Comparison of ENCODE assay signal across 28 cellular contexts in genomic region chr6:69665437-69665836, GRCh38.
DNase-seq lines count a peak whose midpoint lies in the region; ATAC-seq, FAIRE-seq and TF ChIP-seq lines count a peak whose summit lies in the region.
"Had no signal": no experiment of that assay in that cellular context is flagged by ENCODE, and none has a peak within 500 bp of the region (broad histone marks: within the 10 kb centered on the region; RNA-seq: fewer than 3 reads in every experiment).

No MANE protein-coding gene starts in this region.

- H3K27ac ChIP-seq in GM12878 (ENCODE audit: control insufficient read depth, insufficient read depth) = no peak overlapping the region
- no peak overlapping the region for H3K27ac ChIP-seq in mammary epithelial cell (ENCODE audit: insufficient read depth, low read depth, low read length)
- H3K27ac ChIP-seq: BLaER1 had no signal

- H2AFZ ChIP-seq in GM12878 (ENCODE audit: control insufficient read depth, low read depth, low read length) = no peak overlapping the region
- H2AFZ ChIP-seq in mammary epithelial cell (ENCODE audit: low read depth, low read length) = no peak overlapping the region

- 59% methylated on average over 3 of the region's 3 CpGs for WGBS in GM12878 (ENCODE audit: insufficient coverage, insufficient replicate concordance, low lambda C conversion rate, missing lambda C conversion rate)
- 69% methylated on average over 3 of the region's 3 CpGs for WGBS in mammary epithelial cell (ENCODE audit: low coverage, missing lambda C conversion rate)

- SMC1A ChIA-PET in GM12878 (lab: Charles Lee; ENCODE audit: uncharacterized antibody, unreplicated experiment) = interaction anchor here (1.0 kb wide), 1 partner anchor 10 kb away, joined by 3 read pairs; no protein-coding TSS in a partner anchor

- dilution Hi-C loops in mammary epithelial cell (cut with HindIII; ENCODE audit: low sequenced_read_pairs) = no loop called here

- no peak for TF ChIP-seq CTCF in GM12878 (IDR thresholded peaks at IDR 0.05 in 2 of 3, conservative IDR thresholded peaks at IDR 0.05 in 1 of 3; ENCODE audit: control insufficient read depth in 2 of 3, extremely low read depth in 1 of 3, insufficient read depth in 1 of 3, low read depth in 3 of 3, low read length in 3 of 3)
- no peak for TF ChIP-seq CTCF in mammary epithelial cell (conservative IDR thresholded peaks at IDR 0.05 in 1 of 2, IDR thresholded peaks at IDR 0.05 in 1 of 2; ENCODE audit: extremely low read depth in 1 of 2, insufficient read depth in 1 of 2, low read depth in 1 of 2, low read length in 2 of 2)

- no peak overlapping the region for H3K4me3 Mint-ChIP-seq in activated naive CD8-positive, alpha-beta T cell treated with anti-CD3 and anti-CD28 coated beads, Interleukin-2, amount 50 U/mL, for 24 hours
- no peak overlapping the region for H3K4me3 Mint-ChIP-seq in activated naive CD8-positive, alpha-beta T cell treated with anti-CD3 and anti-CD28 coated beads for 36 hours
- H3K4me3 Mint-ChIP-seq: CD14-positive monocyte; CD4-positive, alpha-beta memory T cell; CD4-positive, CD25-positive, alpha-beta regulatory T cell; CD8-positive, alpha-beta memory T cell had no signal

- H3K9ac ChIP-seq in GM12878 (ENCODE audit: control insufficient read depth, insufficient read depth, low read length) (no peak overlapping the region), mammary epithelial cell (ENCODE audit: insufficient read depth, low read length) (no peak overlapping the region)
- H3K9ac ChIP-seq: BLaER1 had no signal

- TF ChIP-seq RAD21 in GM12878 (IDR thresholded peaks at IDR 0.05; ENCODE audit: insufficient read depth, low read depth, low read length) = no peak

- FAIRE-seq in GM12878 (lab: Jason Lieb, UNC) = no peak
- FAIRE-seq: A204.1, GM12891, GM19239 had no signal

- DNase-seq in activated naive CD8-positive, alpha-beta T cell treated with anti-CD3 and anti-CD28 coated beads, Interleukin-2, amount 50 U/mL, for 24 hours = no peak
- no peak for DNase-seq in activated naive CD8-positive, alpha-beta T cell treated with anti-CD3 and anti-CD28 coated beads for 36 hours
- DNase-seq in GM12878 (ENCODE audit: low read depth, low spot score) = no peak
- no peak for DNase-seq in mammary epithelial cell
- no peak for DNase-seq in NCI-H1436 (lab: John Stamatoyannopoulos, UW)
- no peak for DNase-seq in activated naive CD4-positive, alpha-beta T cell treated with anti-CD3 and anti-CD28 coated beads, Interleukin-2, amount 50 U/mL, for 16 hours
- DNase-seq: 8988T; ACHN; BE2C; C1 segment of cervical spinal cord; CD4-positive, alpha-beta memory T cell; CD4-positive, CD25-positive, alpha-beta regulatory T cell; CD8-positive, alpha-beta memory T cell; COR-L47; DMS 273 treated with DMSO at 0.1 percent for 48 hours; DMS153; DMS53; DMS79; DND-41; EL; GDM1 had no signal

- RAD21 ChIA-PET in GM12878 (lab: Charles Lee; ENCODE audit: unreplicated experiment) = no interaction called here

- no TSS peak for BruUV-seq in GM12878 (replicated peaks; lab: Mats Ljungman, UMichigan)
- no TSS peak for BruUV-seq in mammary epithelial cell (replicated peaks; lab: Mats Ljungman, UMichigan)

- peak; percentile 24 for ATAC-seq in activated naive CD8-positive, alpha-beta T cell treated with anti-CD3 and anti-CD28 coated beads, Interleukin-2, amount 50 U/mL, for 24 hours
- ATAC-seq in GM18502 (IDR thresholded peaks at IDR 0.05; ENCODE audit: poor library complexity, unreplicated experiment) (peak; percentile 30), GM18868 (IDR thresholded peaks at IDR 0.05; ENCODE audit: unreplicated experiment) (peak; percentile 48), GM12878 (peak; percentile 14; the same call in 1 of the 3 replicates)

- H3K4me3 ChIP-seq in GM12878 (no peak overlapping the region), mammary epithelial cell (replicated peaks in 1 of 3; ENCODE audit: insufficient read depth in 1 of 3, low read depth in 2 of 3, low read length in 3 of 3) (no peak overlapping the region)
- H3K4me3 ChIP-seq: BLaER1 had no signal

- H3K27me3 ChIP-seq in GM12878 (replicated peaks in 1 of 2; ENCODE audit: control insufficient read depth in 2 of 2, insufficient read depth in 2 of 2, low read length in 1 of 2) (no peaks in the 10 kb centered on the region), mammary epithelial cell (ENCODE audit: insufficient read depth, low read length) (no peaks in the 10 kb centered on the region)
- H3K27me3 ChIP-seq: BE2C, BLaER1 had no signal

- no peak for TF ChIP-seq POLR2A in GM12878 (IDR thresholded peaks at IDR 0.05; ENCODE audit: low read depth, low read length)

- H3K4me1 ChIP-seq in GM12878 (ENCODE audit: control insufficient read depth, insufficient read depth, low read length) = no peaks in the 10 kb centered on the region
- H3K4me1 ChIP-seq in mammary epithelial cell (ENCODE audit: insufficient read depth, low read length) = no peaks in the 10 kb centered on the region

- H3K27me3 Mint-ChIP-seq in activated naive CD8-positive, alpha-beta T cell treated with anti-CD3 and anti-CD28 coated beads, Interleukin-2, amount 50 U/mL, for 24 hours = peaks cover 15% of the 10 kb centered on the region
- H3K27me3 Mint-ChIP-seq in activated naive CD8-positive, alpha-beta T cell treated with anti-CD3 and anti-CD28 coated beads for 36 hours = peaks cover 18% of the 10 kb centered on the region
- H3K27me3 Mint-ChIP-seq: CD4-positive, CD25-positive, alpha-beta regulatory T cell had no signal

- H4K20me1 ChIP-seq in GM12878 (ENCODE audit: control insufficient read depth, insufficient read depth) (no peaks in the 10 kb centered on the region), mammary epithelial cell (ENCODE audit: insufficient read depth, low read length) (no peaks in the 10 kb centered on the region)
- H4K20me1 ChIP-seq: BLaER1 had no signal

- H3K36me3 ChIP-seq in GM12878 (ENCODE audit: control insufficient read depth in 2 of 2, insufficient read depth in 2 of 2, low read length in 1 of 2) (no peaks in the 10 kb centered on the region), mammary epithelial cell (ENCODE audit: insufficient read depth, low read length) (no peaks in the 10 kb centered on the region)
- H3K36me3 ChIP-seq: BE2C, BLaER1 had no signal

- H3K79me2 ChIP-seq in GM12878 (ENCODE audit: control insufficient read depth, insufficient read depth, low read length) (no peaks in the 10 kb centered on the region), mammary epithelial cell (ENCODE audit: insufficient read depth, low read length) (no peaks in the 10 kb centered on the region)

- no peaks in the 10 kb centered on the region for H3K36me3 Mint-ChIP-seq in activated naive CD8-positive, alpha-beta T cell treated with anti-CD3 and anti-CD28 coated beads, Interleukin-2, amount 50 U/mL, for 24 hours (ENCODE audit: low read depth)
- H3K36me3 Mint-ChIP-seq in activated naive CD8-positive, alpha-beta T cell treated with anti-CD3 and anti-CD28 coated beads for 36 hours = peaks cover 5% of the 10 kb centered on the region
- H3K36me3 Mint-ChIP-seq: CD4-positive, CD25-positive, alpha-beta regulatory T cell had no signal

- H3K9me3 Mint-ChIP-seq in activated naive CD8-positive, alpha-beta T cell treated with anti-CD3 and anti-CD28 coated beads, Interleukin-2, amount 50 U/mL, for 24 hours = no peaks in the 10 kb centered on the region
- H3K9me3 Mint-ChIP-seq in activated naive CD8-positive, alpha-beta T cell treated with anti-CD3 and anti-CD28 coated beads for 36 hours = no peaks in the 10 kb centered on the region
- H3K9me3 Mint-ChIP-seq: CD4-positive, CD25-positive, alpha-beta regulatory T cell; CD8-positive, alpha-beta memory T cell had no signal

- H3K27ac Mint-ChIP-seq in activated naive CD8-positive, alpha-beta T cell treated with anti-CD3 and anti-CD28 coated beads, Interleukin-2, amount 50 U/mL, for 24 hours = no peak overlapping the region
- H3K27ac Mint-ChIP-seq in activated naive CD8-positive, alpha-beta T cell treated with anti-CD3 and anti-CD28 coated beads for 36 hours = no peak overlapping the region
- H3K27ac Mint-ChIP-seq: CD14-positive monocyte; CD4-positive, alpha-beta memory T cell; CD4-positive, CD25-positive, alpha-beta regulatory T cell; CD8-positive, alpha-beta memory T cell had no signal

- CTCF ChIA-PET in GM12878 (lab: Yijun Ruan, JAX) (no interaction called here), mammary epithelial cell (lab: Charles Lee; ENCODE audit: low non-redundant PET) (no interaction called here)

- H3K9me3 ChIP-seq in GM12878 (replicated peaks; ENCODE audit: control insufficient read depth, insufficient read depth, low read length) (no peaks in the 10 kb centered on the region), mammary epithelial cell (replicated peaks; ENCODE audit: insufficient read depth, low read length) (no peaks in the 10 kb centered on the region)
- H3K9me3 ChIP-seq: BE2C, BLaER1 had no signal

- no peak for TF ChIP-seq EP300 in GM12878 (IDR thresholded peaks at IDR 0.05; ENCODE audit: borderline replicate concordance in 1 of 2, control insufficient read depth in 1 of 2, low read depth in 2 of 2, low read length in 2 of 2)

- POLR2A ChIA-PET in GM12878 (lab: Charles Lee) = no interaction called here

- intact Hi-C loops in GM12878 (cut with micrococcal nuclease; ENCODE audit: unreplicated experiment) = no loop called here
- intact Hi-C loops in mammary epithelial cell (cut with micrococcal nuclease) = no loop called here

- peaks cover 10% of the 10 kb centered on the region for H3K4me1 Mint-ChIP-seq in activated naive CD8-positive, alpha-beta T cell treated with anti-CD3 and anti-CD28 coated beads, Interleukin-2, amount 50 U/mL, for 24 hours
- H3K4me1 Mint-ChIP-seq in activated naive CD8-positive, alpha-beta T cell treated with anti-CD3 and anti-CD28 coated beads for 36 hours = peaks cover 12% of the 10 kb centered on the region
- H3K4me1 Mint-ChIP-seq: CD14-positive monocyte; CD8-positive, alpha-beta memory T cell had no signal

- in situ Hi-C loops in GM12878 (cut with MboI) = no loop called here
- in situ Hi-C loops in mammary epithelial cell (cut with MboI; ENCODE audit: low sequenced_read_pairs in 2 of 2) = no loop called here

- H3K4me2 ChIP-seq in GM12878 (ENCODE audit: control insufficient read depth, insufficient read depth) = no peak overlapping the region
- no peak overlapping the region for H3K4me2 ChIP-seq in mammary epithelial cell (ENCODE audit: insufficient read depth, low read depth, low read length)
- H3K4me2 ChIP-seq: BLaER1 had no signal

TF ChIP-seq in GM12878, 131 proteins besides CTCF, POLR2A, EP300 and RAD21 (continues in another document):
- TF ChIP-seq TARDBP (IDR thresholded peaks at IDR 0.05; ENCODE audit: borderline replicate concordance) (no peak), NFIC (IDR thresholded peaks at IDR 0.05; ENCODE audit: low read depth, low read length) (peak; percentile 80), CBFB (IDR thresholded peaks at IDR 0.05; ENCODE audit: low read depth) (no peak), RB1 (IDR thresholded peaks at IDR 0.05; ENCODE audit: borderline replicate concordance) (no peak), JUNB (IDR thresholded peaks at IDR 0.05) (peak; percentile 71), FOXM1 (IDR thresholded peaks at IDR 0.05; ENCODE audit: low read depth, low read length) (peak; percentile 43; the same call in 1 of the 2 replicates), RUNX3 (IDR thresholded peaks at IDR 0.05; ENCODE audit: low read length) (peak; percentile 89)
